In genomic region chr17:61357061-61357460, GRCh38 we compare ENCODE assay signal across 10 cellular contexts. TPM values are rescaled to one million over a fixed set of nuclear protein-coding genes. Genes with fewer than 3 reads are reported as not detected.
DNase-seq lines count a peak whose midpoint lies in the region; ATAC-seq and TF ChIP-seq lines count a peak whose summit lies in the region.
"Not testable (repeated sequence)": the region's sequence is repeated elsewhere in the genome, so short reads cannot be mapped to it uniquely, and the experiment has no call there.
"Had no signal": no experiment of that assay in that cellular context is flagged by ENCODE, and none has a peak within 500 bp of the region (broad histone marks: within the 10 kb centered on the region; RNA-seq: fewer than 3 reads in every experiment).

No MANE protein-coding gene starts in this region.

- H3K4me1 ChIP-seq in HCT116 (ENCODE audit: control insufficient read depth in 1 of 2, insufficient read depth in 2 of 2, low read length in 2 of 2), result not testable (repeated sequence)
- H3K4me1 ChIP-seq in PC-3 (ENCODE audit: insufficient read depth, low read length), result peaks cover 32% of the 10 kb centered on the region
- peaks cover 28% of the 10 kb centered on the region for H3K4me1 ChIP-seq in RWPE2 (ENCODE audit: insufficient read depth, poor library complexity, severe bottlenecking)
- H3K4me1 ChIP-seq in hepatocyte (ENCODE audit: insufficient read depth), result peaks cover 17% of the 10 kb centered on the region
- peaks cover 23% of the 10 kb centered on the region for H3K4me1 ChIP-seq in osteoblast (ENCODE audit: insufficient read depth, low read length)

- H2AFZ ChIP-seq in HCT116 (ENCODE audit: low read depth, low read length, poor library complexity, severe bottlenecking); hepatocyte; osteoblast (ENCODE audit: low read length): not testable (repeated sequence)
- peak overlapping the region; percentile 79; the same call in 1 of the 2 replicates for H2AFZ ChIP-seq in PC-3 (ENCODE audit: low read length)

- H3K4me2 ChIP-seq in HCT116 (ENCODE audit: low read length) (peak overlapping the region; percentile 43), PC-3 (ENCODE audit: low read length) (peak overlapping the region; percentile 68; the same call in 1 of the 2 replicates)
- not testable (repeated sequence) for H3K4me2 ChIP-seq in hepatocyte; osteoblast (ENCODE audit: insufficient read depth, low read length)

- H3K36me3 ChIP-seq in HCT116 (ENCODE audit: control insufficient read depth in 1 of 2, insufficient read depth in 2 of 2, low read length in 2 of 2); PC-3 (ENCODE audit: low read depth, low read length); RWPE2 (ENCODE audit: low read depth); hepatocyte (replicated peaks; ENCODE audit: insufficient read depth, low read depth); osteoblast (ENCODE audit: insufficient read depth, low read length): not testable (repeated sequence)

- not testable (repeated sequence) for BruUV-seq in HCT116 (replicated peaks; lab: Mats Ljungman, UMichigan); PC-3 (replicated peaks; lab: Mats Ljungman, UMichigan); MCF 10A (replicated peaks; lab: Mats Ljungman, UMichigan)

- not testable (repeated sequence) for H3K9ac ChIP-seq in HCT116 (ENCODE audit: low read length); PC-3 (ENCODE audit: low read length)

- not testable (repeated sequence) for H4K20me1 ChIP-seq in HCT116 (ENCODE audit: insufficient read depth); PC-3 (ENCODE audit: low read length); hepatocyte (ENCODE audit: insufficient read depth, poor library complexity, severe bottlenecking); osteoblast (ENCODE audit: insufficient read depth, low read length)

- H3K27ac ChIP-seq in 22Rv1, result peak overlapping the region; percentile 60
- H3K27ac ChIP-seq in AG04450 (ENCODE audit: low read depth, low read length), result peak overlapping the region; percentile 52
- not testable (repeated sequence) for H3K27ac ChIP-seq in HCT116 (ENCODE audit: low read depth, low read length)
- peak overlapping the region; percentile 93 for H3K27ac ChIP-seq in PC-3 (ENCODE audit: low read length)
- H3K27ac ChIP-seq in RWPE2 (ENCODE audit: poor library complexity, severe bottlenecking), result peak overlapping the region; percentile 62
- H3K27ac ChIP-seq in hepatocyte, result peak overlapping the region; percentile 53
- peak overlapping the region; percentile 85 for H3K27ac ChIP-seq in osteoblast (ENCODE audit: low read depth, low read length)

- not testable (repeated sequence) for H3F3A ChIP-seq in PC-3 (ENCODE audit: low read length, unreplicated experiment)

- not testable (repeated sequence) for H3K27me3 Mint-ChIP-seq in MCF 10A (ENCODE audit: insufficient read depth, unreplicated experiment)

- not testable (repeated sequence) for H3K4me3 ChIP-seq in AG04450 (ENCODE audit: low read depth, low read length); HCT116 (replicated peaks in 1 of 2; ENCODE audit: low read depth in 1 of 2, low read length in 2 of 2); PC-3 (ENCODE audit: low read length); RWPE2 (ENCODE audit: severe bottlenecking); hepatocyte; osteoblast (ENCODE audit: insufficient read depth, low read length)

- not testable (repeated sequence) for H3K27me3 ChIP-seq in AG04450 (ENCODE audit: control insufficient read depth, insufficient read depth, low read length); HCT116 (ENCODE audit: insufficient read depth, low read length); PC-3 (ENCODE audit: low read length); RWPE2 (ENCODE audit: insufficient read depth, poor library complexity, severe bottlenecking); hepatocyte; osteoblast (ENCODE audit: insufficient read depth, low read length)

- 95% methylated on average over 3 of the region's 3 CpGs for WGBS in hepatocyte (ENCODE audit: low lambda C conversion rate, missing lambda C conversion rate)

- not testable (repeated sequence) for H3K9me3 ChIP-seq in AG04450 (ENCODE audit: control insufficient read depth, insufficient read depth, low read length); HCT116 (ENCODE audit: control insufficient read depth in 1 of 2, insufficient read depth in 1 of 2, low read depth in 1 of 2, low read length in 2 of 2); PC-3 (ENCODE audit: low read length); RWPE2 (ENCODE audit: severe bottlenecking); hepatocyte (ENCODE audit: low read depth); osteoblast (ENCODE audit: low read depth, low read length)

- H3K9me3 Mint-ChIP-seq in MCF 10A (ENCODE audit: unreplicated experiment), result not testable (repeated sequence)

- peaks cover 26% of the 10 kb centered on the region for H3K4me1 Mint-ChIP-seq in MCF 10A (ENCODE audit: insufficient read depth, unreplicated experiment)

- not testable (repeated sequence) for TF ChIP-seq RAD21 in HCT116 (IDR thresholded peaks at IDR 0.05; ENCODE audit: low read depth)

- DNase-seq in AG04450 (ENCODE audit: low read depth, low spot score); HCT116 (ENCODE audit: low read depth, low spot score); PC-3; RWPE2 (ENCODE audit: low spot score); MCF 10A (ENCODE audit: unreplicated experiment); hepatocyte (ENCODE audit: low spot score); osteoblast (ENCODE audit: insufficient read length, low spot score, missing footprints): not testable (repeated sequence)

- TF ChIP-seq POLR2A in HCT116 (IDR thresholded peaks at IDR 0.05; ENCODE audit: borderline replicate concordance, extremely low read depth, insufficient read depth, insufficient read length), result not testable (repeated sequence)

- not testable (repeated sequence) for H3K36me3 Mint-ChIP-seq in MCF 10A (ENCODE audit: insufficient read depth, unreplicated experiment)

- not testable (repeated sequence) for H3K4me3 Mint-ChIP-seq in MCF 10A (ENCODE audit: unreplicated experiment)

- not testable (repeated sequence) for TF ChIP-seq CTCF in 22Rv1 (IDR thresholded peaks at IDR 0.05); AG04450 (IDR thresholded peaks at IDR 0.05; ENCODE audit: low read depth, low read length); HCT116 (IDR thresholded peaks at IDR 0.05 in 2 of 3, conservative IDR thresholded peaks at IDR 0.05 in 1 of 3; ENCODE audit: borderline replicate concordance in 1 of 3, insufficient read depth in 1 of 3, low read depth in 2 of 3, low read length in 2 of 3); PC-3 (conservative IDR thresholded peaks at IDR 0.05; ENCODE audit: low read depth, low read length); RWPE2 (IDR thresholded peaks at IDR 0.05; ENCODE audit: poor library complexity, severe bottlenecking); MCF 10A (IDR thresholded peaks at IDR 0.05; ENCODE audit: unreplicated experiment); hepatocyte (IDR thresholded peaks at IDR 0.05; ENCODE audit: poor library complexity); osteoblast (IDR thresholded peaks at IDR 0.05; ENCODE audit: extremely low read depth, low read depth, low read length)

- not testable (repeated sequence) for H3K9me2 ChIP-seq in HCT116 (ENCODE audit: insufficient read depth); PC-3 (replicated peaks; ENCODE audit: low read length); hepatocyte (replicated peaks; ENCODE audit: insufficient read depth)

- not testable (repeated sequence) for ATAC-seq in HCT116; PC-3; RWPE2 (ENCODE audit: low read depth)

- intact Hi-C loops in HCT116 (cut with micrococcal nuclease); MCF 10A (cut with micrococcal nuclease): not testable (repeated sequence)
- intact Hi-C loops in PC-3 (cut with micrococcal nuclease), result loop anchor here (5.0 kb wide), 1 partner anchor 40 kb away; the partner anchor contains the start of gene TBX2

- POLR2A ChIA-PET in AG04450 (lab: Yijun Ruan, JAX); HCT116 (lab: Charles Lee); MCF 10A (lab: Yijun Ruan, JAX): not testable (repeated sequence)
- POLR2A ChIA-PET in PC-3 (lab: Charles Lee; ENCODE audit: unreplicated experiment), result interaction anchor here (0.6 kb wide), 1 partner anchor 119 kb away, joined by 4 read pairs; no protein-coding TSS in a partner anchor

- CTCF ChIA-PET in AG04450 (lab: Charles Lee) (interaction anchor here (0.6 to 1.6 kb wide), 2 partner anchors 75 to 386 kb away, joined by 3 to 5 read pairs; no protein-coding TSS in a partner anchor), HCT116 (lab: Charles Lee) (interaction anchor here (1.9 kb wide), 1 partner anchor 37 kb away, joined by 4 read pairs; no protein-coding TSS in a partner anchor), PC-3 (lab: Charles Lee) (interaction anchor here (0.7 to 1.0 kb wide), 2 partner anchors 37 to 251 kb away, joined by 3 to 5 read pairs; no protein-coding TSS in a partner anchor)
- CTCF ChIA-PET in MCF 10A (lab: Yijun Ruan, JAX), result not testable (repeated sequence)

- not testable (repeated sequence) for H3K79me2 ChIP-seq in HCT116 (ENCODE audit: insufficient read depth, low read length); PC-3 (ENCODE audit: low read length); hepatocyte; osteoblast (ENCODE audit: insufficient read depth, low read length)

- peak overlapping the region; percentile 82 for H3K27ac Mint-ChIP-seq in MCF 10A (ENCODE audit: low read depth, unreplicated experiment)

- RAD21 ChIA-PET in HCT116 (lab: Charles Lee; ENCODE audit: low non-redundant PET in 1 of 2, low total read pairs in 2 of 2, uncharacterized antibody in 2 of 2, unreplicated experiment in 2 of 2), result not testable (repeated sequence)

RNA-seq across cellular contexts. Expression of gene TBX2, which starts 42.6 kb away (rescaled TPM):
- polyA plus RNA-seq in AG04450 (2011; rRNA removed) (18.3 and 22.0 TPM in 2 replicates), hepatocyte (27.5 and 29.3 TPM in 2 replicates)
- polyA minus RNA-seq in AG04450 (2011; rRNA and poly(A)+ RNA removed), result 36.1 and 52.1 TPM in 2 replicates
- total RNA-seq in HCT116 (2021; ENCODE audit: unreplicated experiment) (0.71 TPM), PC-3 (2014; rRNA removed) (7.1 and 8.5 TPM in 2 replicates), MCF 10A (2022) (1.5 and 4.3 TPM in 2 replicates), hepatocyte (17.9 and 19.6 TPM in 2 replicates), osteoblast (10.3 and 11.6 TPM in 2 replicates)
- 0.09 and 0.42 TPM in 2 replicates for polyA plus RNA-seq in HCT116 (2012)
- total RNA-seq: A673; CD4-positive, alpha-beta memory T cell had no signal
- polyA plus RNA-seq: CD4-positive, alpha-beta memory T cell had no signal
